Comparison of ENCODE assay signal across 28 cellular contexts in genomic region chr6:160259143-160259425, GRCh38. TPM values are rescaled to one million over a fixed set of nuclear protein-coding genes. Genes with fewer than 3 reads are reported as not detected.
"Had no signal": no experiment of that assay in that cellular context is flagged by ENCODE, and none has a peak within 500 bp of the region (broad histone marks: within the 10 kb centered on the region; RNA-seq: fewer than 3 reads in every experiment).

No MANE protein-coding gene starts in this region.

- H3K36me3 ChIP-seq: gastrocnemius medialis, heart left ventricle, tibial nerve had no signal

- H3K4me1 Mint-ChIP-seq: activated CD4-positive, alpha-beta memory T cell treated with anti-CD3 and anti-CD28 coated beads, Interleukin-2, amount 10 ng/mL, durations not matched to agents 7 days and 5 days; activated CD8-positive, alpha-beta memory T cell treated with anti-CD3 and anti-CD28 coated beads, Interleukin-2, amount 10 ng/mL, durations not matched to agents 7 days and 5 days; activated naive CD8-positive, alpha-beta T cell treated with anti-CD3 and anti-CD28 coated beads, Interleukin-2, amount 50 U/mL, for 24 hours; stimulated activated naive B cell treated with anti-CD40 and anti-IgM and Interleukin-4, amounts not matched to agents 10 μg/mL and 1 μg/mL and 100 μg/mL, for 72 hours had no signal

- H3K4me3 Mint-ChIP-seq: activated CD4-positive, alpha-beta memory T cell treated with anti-CD3 and anti-CD28 coated beads, Interleukin-2, amount 10 ng/mL, durations not matched to agents 7 days and 5 days; activated CD8-positive, alpha-beta memory T cell treated with anti-CD3 and anti-CD28 coated beads, Interleukin-2, amount 10 ng/mL, durations not matched to agents 7 days and 5 days; activated naive CD8-positive, alpha-beta T cell treated with anti-CD3 and anti-CD28 coated beads, Interleukin-2, amount 50 U/mL, for 24 hours; brain; endodermal cell; neural crest cell; stimulated activated naive B cell treated with anti-CD40 and anti-IgM and Interleukin-4, amounts not matched to agents 10 μg/mL and 1 μg/mL and 100 μg/mL, for 72 hours; T-helper 2 cell treated with Interferon-gamma antibody and Interleukin-4, amounts not matched to agents 5 μg/mL and 100 μg/mL, for 36 hours had no signal

- H3K4me3 ChIP-seq: gastrocnemius medialis, heart left ventricle, psoas muscle, tibial nerve had no signal

- H3K9ac ChIP-seq: SK-N-SH had no signal

- FAIRE-seq: colon had no signal

- H3K27ac ChIP-seq: gastrocnemius medialis, psoas muscle, tibial nerve had no signal

- ATAC-seq: activated CD8-positive, alpha-beta memory T cell treated with anti-CD3 and anti-CD28 coated beads, Interleukin-2, amount 10 ng/mL, durations not matched to agents 7 days and 5 days; activated naive CD8-positive, alpha-beta T cell treated with anti-CD3 and anti-CD28 coated beads, Interleukin-2, amount 50 U/mL, for 24 hours; gastrocnemius medialis; heart left ventricle; left cardiac atrium; psoas muscle; stimulated activated naive B cell treated with anti-CD40 and anti-IgM and Interleukin-4, amounts not matched to agents 10 μg/mL and 1 μg/mL and 100 μg/mL, for 72 hours had no signal

- H3K4me1 ChIP-seq: gastrocnemius medialis, heart left ventricle, psoas muscle, tibial nerve had no signal

- H3K9me3 Mint-ChIP-seq: activated CD4-positive, alpha-beta memory T cell treated with anti-CD3 and anti-CD28 coated beads, Interleukin-2, amount 10 ng/mL, durations not matched to agents 7 days and 5 days; activated naive CD8-positive, alpha-beta T cell treated with anti-CD3 and anti-CD28 coated beads, Interleukin-2, amount 50 U/mL, for 24 hours; activated T-helper 2 cell treated with anti-CD3 and anti-CD28 coated beads, Interferon-gamma antibody, Interleukin-2, Interleukin-4, amounts not matched to agents 10 μg/mL and 5 μg/mL and 100 μg/mL, durations not matched to agents 14 hours and 24 hours and 36 hours; endodermal cell; neural crest cell; stimulated activated naive B cell treated with anti-CD40 and anti-IgM and Interleukin-4, amounts not matched to agents 10 μg/mL and 1 μg/mL and 100 μg/mL, for 72 hours; T-helper 2 cell treated with Interferon-gamma antibody and Interleukin-4, amounts not matched to agents 5 μg/mL and 100 μg/mL, for 36 hours had no signal

- DNase-seq: activated CD4-positive, alpha-beta memory T cell treated with anti-CD3 and anti-CD28 coated beads, Interleukin-2, amount 10 ng/mL, durations not matched to agents 7 days and 5 days; activated CD4-positive, alpha-beta T cell treated with anti-CD3 and anti-CD28 coated beads for 48 hours; activated CD4-positive, CD25-positive, alpha-beta regulatory T cell; activated CD8-positive, alpha-beta memory T cell treated with anti-CD3 and anti-CD28 coated beads, Interleukin-2, amount 10 ng/mL, durations not matched to agents 7 days and 5 days; activated naive CD4-positive, alpha-beta T cell treated with Interleukin-2 at 50 U/mL for 16 hours; activated naive CD8-positive, alpha-beta T cell treated with anti-CD3 and anti-CD28 coated beads, Interleukin-2, amount 50 U/mL, for 24 hours; activated T-cell treated with anti-CD3 and anti-CD28 coated beads, Interleukin-2, amount 50 U/mL, for 1 hour; anterior cingulate cortex; central memory CD4-positive, alpha-beta T cell; endodermal cell; erythroblast; gastrocnemius medialis; left cardiac atrium; psoas muscle; SHP77 treated with DMSO at 0.1 percent for 48 hours; SK-N-SH; stimulated activated naive B cell treated with anti-CD40 and anti-IgM and Interleukin-4, amounts not matched to agents 10 μg/mL and 1 μg/mL and 100 μg/mL, for 72 hours had no signal

- H3K9me3 ChIP-seq: gastrocnemius medialis, heart left ventricle, psoas muscle, SK-N-SH, tibial nerve had no signal

- H3K27ac Mint-ChIP-seq: activated CD4-positive, alpha-beta memory T cell treated with anti-CD3 and anti-CD28 coated beads, Interleukin-2, amount 10 ng/mL, durations not matched to agents 7 days and 5 days; activated CD8-positive, alpha-beta memory T cell treated with anti-CD3 and anti-CD28 coated beads, Interleukin-2, amount 10 ng/mL, durations not matched to agents 7 days and 5 days; activated naive CD8-positive, alpha-beta T cell treated with anti-CD3 and anti-CD28 coated beads, Interleukin-2, amount 50 U/mL, for 24 hours; activated T-helper 2 cell treated with anti-CD3 and anti-CD28 coated beads, Interferon-gamma antibody, Interleukin-2, Interleukin-4, amounts not matched to agents 10 μg/mL and 5 μg/mL and 100 μg/mL, durations not matched to agents 14 hours and 24 hours and 36 hours; stimulated activated naive B cell treated with anti-CD40 and anti-IgM and Interleukin-4, amounts not matched to agents 10 μg/mL and 1 μg/mL and 100 μg/mL, for 72 hours; T-helper 2 cell treated with Interferon-gamma antibody and Interleukin-4, amounts not matched to agents 5 μg/mL and 100 μg/mL, for 36 hours had no signal

- H3K36me3 Mint-ChIP-seq: activated CD8-positive, alpha-beta memory T cell treated with anti-CD3 and anti-CD28 coated beads, Interleukin-2, amount 10 ng/mL, durations not matched to agents 7 days and 5 days; brain; stimulated activated naive B cell treated with anti-CD40 and anti-IgM and Interleukin-4, amounts not matched to agents 10 μg/mL and 1 μg/mL and 100 μg/mL, for 72 hours had no signal

- H3K27me3 ChIP-seq: gastrocnemius medialis, tibial nerve had no signal

RNA-seq across cellular contexts. Expression of gene SLC22A2, which starts 0.5 kb away (rescaled TPM):
- total RNA-seq: activated CD4-positive, alpha-beta memory T cell treated with anti-CD3 and anti-CD28 coated beads, Interleukin-2, amount 10 ng/mL, durations not matched to agents 7 days and 5 days; activated CD8-positive, alpha-beta memory T cell treated with anti-CD3 and anti-CD28 coated beads, Interleukin-2, amount 10 ng/mL, durations not matched to agents 7 days and 5 days; activated T-helper 2 cell treated with anti-CD3 and anti-CD28 coated beads, Interferon-gamma antibody, Interleukin-2, Interleukin-4, amounts not matched to agents 10 μg/mL and 5 μg/mL and 100 μg/mL, durations not matched to agents 14 hours and 24 hours and 36 hours; gastrocnemius medialis; heart left ventricle; left cardiac atrium; lower leg skin; mesenteric fat pad; myocyte; neural crest cell; subcutaneous adipose tissue; tibial nerve had no signal
- polyA plus RNA-seq: heart left ventricle, SK-N-SH had no signal
